9 cellular contexts compared by ENCODE assay signal in genomic region chr2:188292446-188293239, GRCh38. TPM values are rescaled to one million over a fixed set of nuclear protein-coding genes. Genes with fewer than 3 reads are reported as not detected.
DNase-seq lines count a peak whose midpoint lies in the region; TF ChIP-seq lines count a peak whose summit lies in the region.
"Had no signal": no experiment of that assay in that cellular context is flagged by ENCODE, and none has a peak within 500 bp of the region (broad histone marks: within the 10 kb centered on the region; RNA-seq: fewer than 3 reads in every experiment).

No MANE protein-coding gene starts in this region.

- WGBS in lower leg skin, 2 donors = 2% methylated on average over 41 to 48 of the region's 51 CpGs
- 1 to 2% methylated on average over 50 to 51 of the region's 51 CpGs for WGBS in tibial nerve, 2 donors

- peak overlapping the region; percentile 84 to 95 for H3K9ac ChIP-seq in duodenal mucosa (ENCODE audit: low read depth in 1 of 2, low read length in 2 of 2)

- no peaks in the 10 kb centered on the region for H3K36me3 ChIP-seq in Peyer's patch
- no peaks in the 10 kb centered on the region for H3K36me3 ChIP-seq in duodenal mucosa (ENCODE audit: control insufficient read depth in 1 of 2, insufficient read depth in 2 of 2, low read length in 2 of 2)
- no peaks in the 10 kb centered on the region for H3K36me3 ChIP-seq in tibial nerve

- intact Hi-C loops in lower leg skin (cut with DNase I; ENCODE audit: low total_unique reads) = no loop called here

- peaks cover 5% of the 10 kb centered on the region for H3K4me1 Mint-ChIP-seq in T-helper 2 cell treated with Interferon-gamma antibody and Interleukin-4, amounts not matched to agents 5 μg/mL and 100 μg/mL, for 36 hours (ENCODE audit: low read depth)

- H3K4me1 ChIP-seq in Peyer's patch (no peaks in the 10 kb centered on the region), duodenal mucosa (ENCODE audit: control insufficient read depth in 1 of 2, insufficient read depth in 2 of 2, low read length in 2 of 2) (peaks cover 14 to 24% of the 10 kb centered on the region in 2 donors), tibial nerve (peaks cover 3 to 44% (median 11%) of the 10 kb centered on the region in 4 donors)

- H3K36me3 Mint-ChIP-seq in T-helper 2 cell treated with Interferon-gamma antibody and Interleukin-4, amounts not matched to agents 5 μg/mL and 100 μg/mL, for 36 hours (ENCODE audit: low read depth) = no peaks in the 10 kb centered on the region

- no peak overlapping the region for H3K27ac Mint-ChIP-seq in T-helper 2 cell treated with Interferon-gamma antibody and Interleukin-4, amounts not matched to agents 5 μg/mL and 100 μg/mL, for 36 hours

- peak overlapping the region; percentile 32 to 69 (median 59) for H3K4me3 ChIP-seq in Peyer's patch
- peak overlapping the region; percentile 68 to 91 for H3K4me3 ChIP-seq in duodenal mucosa (ENCODE audit: low read depth in 1 of 2, low read length in 2 of 2)
- H3K4me3 ChIP-seq in lower leg skin (ENCODE audit: low read depth, poor library complexity, severe bottlenecking) = peak overlapping the region; percentile 85
- peak overlapping the region; percentile 56 to 93 (median 80) for H3K4me3 ChIP-seq in tibial nerve

- H3K9me3 Mint-ChIP-seq in T-helper 2 cell treated with Interferon-gamma antibody and Interleukin-4, amounts not matched to agents 5 μg/mL and 100 μg/mL, for 36 hours = no peaks in the 10 kb centered on the region
- H3K9me3 Mint-ChIP-seq: activated T-cell treated with anti-CD3 and anti-CD28 coated beads, Interleukin-2, amount 50 U/mL, for 4 hours had no signal

- no peak for TF ChIP-seq CTCF in Peyer's patch (IDR thresholded peaks at IDR 0.05)
- TF ChIP-seq CTCF in lower leg skin (IDR thresholded peaks at IDR 0.05) = no peak
- TF ChIP-seq CTCF in tibial nerve (IDR thresholded peaks at IDR 0.05) = no peak

- no peak for DNase-seq in T-helper 2 cell treated with Interferon-gamma antibody and Interleukin-4, amounts not matched to agents 5 μg/mL and 100 μg/mL, for 36 hours (ENCODE audit: low spot score)
- DNase-seq in T-helper 2 cell = no peak
- DNase-seq in Peyer's patch = peak in 2 of 3 donors; percentile 88
- DNase-seq in lower leg skin (ENCODE audit: low spot score in 2 of 2) = peak; percentile 53 to 94
- DNase-seq in tibial nerve (ENCODE audit: low spot score in 2 of 2) = peak; percentile 69 to 70
- DNase-seq in NCI-H187 treated with DMSO at 0.1 percent for 48 hours (lab: John Stamatoyannopoulos, UW) = no peak
- DNase-seq in stimulated activated CD4-positive, alpha-beta T cell treated with anti-CD3 and anti-CD28 coated beads, Interleukin-2, amount 100 ng/mL, for 48 hours = no peak
- DNase-seq: activated T-cell treated with anti-CD3 and anti-CD28 coated beads, Interleukin-2, amount 50 U/mL, for 4 hours had no signal

- H3K9me3 ChIP-seq in Peyer's patch (no peaks in the 10 kb centered on the region), duodenal mucosa (ENCODE audit: control insufficient read depth in 1 of 2, low read length in 2 of 2) (no peaks in the 10 kb centered on the region), tibial nerve (no peaks in the 10 kb centered on the region)

- no peaks in the 10 kb centered on the region for H3K27me3 ChIP-seq in Peyer's patch
- H3K27me3 ChIP-seq in duodenal mucosa (ENCODE audit: control insufficient read depth in 1 of 2, insufficient read depth in 2 of 2, low read length in 2 of 2) = no peaks in the 10 kb centered on the region
- H3K27me3 ChIP-seq in tibial nerve = no peaks in the 10 kb centered on the region

- TF ChIP-seq EP300 in tibial nerve (IDR thresholded peaks at IDR 0.05) = peak in 1 of 2 donors; percentile 79

- peaks cover 45% of the 10 kb centered on the region for H3K27me3 Mint-ChIP-seq in T-helper 2 cell treated with Interferon-gamma antibody and Interleukin-4, amounts not matched to agents 5 μg/mL and 100 μg/mL, for 36 hours (ENCODE audit: low read depth)

- H3K27ac ChIP-seq in Peyer's patch (peak overlapping the region; percentile 65 to 96 (median 90)), duodenal mucosa (ENCODE audit: low read depth, low read length) (peak overlapping the region; percentile 94), tibial nerve (peak overlapping the region; percentile 94 to 99 (median 96))

- peak overlapping the region; percentile 40 for H3K4me3 Mint-ChIP-seq in T-helper 2 cell treated with Interferon-gamma antibody and Interleukin-4, amounts not matched to agents 5 μg/mL and 100 μg/mL, for 36 hours
- H3K4me3 Mint-ChIP-seq: activated T-cell treated with anti-CD3 and anti-CD28 coated beads, Interleukin-2, amount 50 U/mL, for 4 hours had no signal

- TF ChIP-seq POLR2A in Peyer's patch (IDR thresholded peaks at IDR 0.05) (peak; percentile 77 to 78), lower leg skin (IDR thresholded peaks at IDR 0.05) (no peak), tibial nerve (IDR thresholded peaks at IDR 0.05) (peak; percentile 6 to 65)

RNA-seq across cellular contexts. Expression of gene GULP1, which starts 1.0 kb away (rescaled TPM):
- total RNA-seq in Peyer's patch (100 to 1,000 TPM in 1 of 4 donors, 10 to 100 TPM in 3; 18.8 to 101 (median 29.3) TPM), lower leg skin (10 to 100 TPM; 13.4 to 20.0 (median 17.3) TPM), tibial nerve (10 to 100 TPM; 63.4 to 89.2 (median 78.1) TPM)

Comparison
In these comparisons a context has a peak if more than half of its experiments do, and no peak if none do; other contexts are left out.
1. DNase-seq: peak in Peyer's patch (2 of 3), lower leg skin (2 of 2) and tibial nerve (2 of 2); none in T-helper 2 cell treated with Interferon-gamma antibody and Interleukin-4, amounts not matched to agents 5 μg/mL and 100 μg/mL, for 36 hours (single experiment), T-helper 2 cell (0 of 5), NCI-H187 treated with DMSO at 0.1 percent for 48 hours (single experiment) and stimulated activated CD4-positive, alpha-beta T cell treated with anti-CD3 and anti-CD28 coated beads, Interleukin-2, amount 100 ng/mL, for 48 hours (0 of 2).
2. POLR2A ChIP-seq: peak in Peyer's patch (2 of 2) and tibial nerve (2 of 2); none in lower leg skin (0 of 2).
3. Peak in every context shown above with its lines, with median percentiles within 50 percentile points of each other: H3K27ac ChIP-seq and H3K4me3 ChIP-seq.